In the genomic region with DNA sequence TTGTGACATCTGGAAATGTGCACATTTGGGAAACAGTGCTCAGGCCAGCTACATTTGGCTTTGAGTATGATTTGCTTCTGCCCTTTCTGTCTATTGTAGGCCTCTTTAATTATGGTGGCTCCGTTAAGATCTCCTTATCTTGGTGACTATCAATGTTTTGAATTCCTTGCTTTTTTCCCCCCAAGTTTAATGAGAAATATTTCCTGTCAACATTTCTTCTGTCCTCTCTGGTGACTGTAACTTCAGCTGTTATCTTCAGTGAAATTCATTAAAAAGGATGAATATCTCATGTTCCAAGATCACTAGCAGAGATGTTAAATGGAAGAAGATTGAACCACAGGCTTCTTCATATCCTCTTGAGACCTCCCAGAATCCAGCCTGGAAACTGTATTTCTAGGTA, we compare ENCODE assay signal across 20 cellular contexts. TPM values are rescaled to one million over a fixed set of nuclear protein-coding genes. Genes with fewer than 3 reads are reported as not detected.
DNase-seq lines count a peak whose midpoint lies in the region; ATAC-seq, FAIRE-seq and TF ChIP-seq lines count a peak whose summit lies in the region.
"Had no signal": no experiment of that assay in that cellular context is flagged by ENCODE, and none has a peak within 500 bp of the region (broad histone marks: within the 10 kb centered on the region; RNA-seq: fewer than 3 reads in every experiment).

No MANE protein-coding gene starts in this region.

- H3K36me3 ChIP-seq in Panc1 (ENCODE audit: control insufficient read depth, insufficient read depth, low read length) (no peaks in the 10 kb centered on the region), astrocyte (ENCODE audit: insufficient read depth, low read length) (no peaks in the 10 kb centered on the region), vagina (no peaks in the 10 kb centered on the region)
- H3K36me3 ChIP-seq: BE2C had no signal

- H3K4me3 ChIP-seq in Panc1 (ENCODE audit: low read depth in 2 of 2, low read length in 2 of 2) (no peak overlapping the region), astrocyte (ENCODE audit: insufficient read depth, low read depth, low read length) (no peak overlapping the region), fibroblast of villous mesenchyme (ENCODE audit: low read depth, low read length) (no peak overlapping the region), vagina (no peak overlapping the region)
- H3K4me3 ChIP-seq: GM12878 had no signal

- H3K27me3 Mint-ChIP-seq in astrocyte (ENCODE audit: low read depth, unreplicated experiment) (no peaks in the 10 kb centered on the region), CD14-positive monocyte (ENCODE audit: low read depth in 3 of 3) (peaks cover 0 to 5% (median 2%) of the 10 kb centered on the region in 3 donors)

- no peak overlapping the region for H3K27ac Mint-ChIP-seq in astrocyte (ENCODE audit: unreplicated experiment)
- H3K27ac Mint-ChIP-seq in CD14-positive monocyte = no peak overlapping the region
- H3K27ac Mint-ChIP-seq: CD4-positive, alpha-beta T cell; H9 had no signal

- no peaks in the 10 kb centered on the region for H3K79me2 ChIP-seq in astrocyte (ENCODE audit: insufficient read depth, low read length)

- TF ChIP-seq CTCF in Panc1 (IDR thresholded peaks at IDR 0.05) (no peak), astrocyte (IDR thresholded peaks at IDR 0.05; ENCODE audit: insufficient read depth, low read depth, low read length) (no peak), fibroblast of villous mesenchyme (IDR thresholded peaks at IDR 0.05; ENCODE audit: insufficient read depth, low read depth, low read length) (no peak), vagina (IDR thresholded peaks at IDR 0.05) (no peak), CD14-positive monocyte (IDR thresholded peaks at IDR 0.05) (no peak)

- DNase-seq in Panc1 (ENCODE audit: low read depth, low spot score) = no peak
- no peak for DNase-seq in astrocyte (ENCODE audit: low read depth)
- DNase-seq in fibroblast of villous mesenchyme (ENCODE audit: low read depth) = peak; percentile 33
- DNase-seq in vagina (ENCODE audit: extremely low spot score in 2 of 2) = no peak
- DNase-seq in COLO668 (lab: John Stamatoyannopoulos, UW; ENCODE audit: unreplicated experiment) = no peak
- DNase-seq in NCI-H1436 (lab: John Stamatoyannopoulos, UW) = no peak
- DNase-seq in CD14-positive monocyte (ENCODE audit: low spot score) = no peak
- DNase-seq in RCC 7860 (ENCODE audit: low spot score) = no peak
- DNase-seq: ACHN; BE2C; C1 segment of cervical spinal cord; CD4-positive, alpha-beta T cell; DMS153; DMS79 treated with DMSO at 0.1 percent for 48 hours; EL; H9 had no signal

- no peak overlapping the region for H2AFZ ChIP-seq in astrocyte (ENCODE audit: low read depth, low read length)

- H3K27me3 ChIP-seq in Panc1 (ENCODE audit: control insufficient read depth, insufficient read depth, low read length) = no peaks in the 10 kb centered on the region
- no peaks in the 10 kb centered on the region for H3K27me3 ChIP-seq in astrocyte (ENCODE audit: insufficient read depth, low read length)
- H3K27me3 ChIP-seq in vagina = no peaks in the 10 kb centered on the region
- H3K27me3 ChIP-seq: BE2C had no signal

- CTCF ChIA-PET in Panc1 (lab: Charles Lee) = no interaction called here

- 0 out of 2 replicates have a peak overlapping the region, but pooled peaks have one; percentile 10 for H3K27ac ChIP-seq in Panc1 (ENCODE audit: low read length)
- H3K27ac ChIP-seq in astrocyte (ENCODE audit: low read depth, low read length) = no peak overlapping the region
- peak overlapping the region; percentile 46 for H3K27ac ChIP-seq in vagina

- H3K4me2 ChIP-seq in astrocyte (ENCODE audit: low read length) = no peak overlapping the region

- peaks cover 2% of the 10 kb centered on the region for H3K9me3 Mint-ChIP-seq in astrocyte (ENCODE audit: unreplicated experiment)
- H3K9me3 Mint-ChIP-seq in CD14-positive monocyte = peaks cover 0 to 8% (median 2%) of the 10 kb centered on the region in 7 donors

- in situ Hi-C loops in Panc1 (cut with HindIII; ENCODE audit: low pct_unique_long_range_greater_than_20kb, low sequenced_read_pairs) = no loop called here

- H3K36me3 Mint-ChIP-seq in astrocyte (ENCODE audit: low read depth, unreplicated experiment) = no peaks in the 10 kb centered on the region
- H3K36me3 Mint-ChIP-seq in CD14-positive monocyte = no peaks in the 10 kb centered on the region

- H3K9ac ChIP-seq in astrocyte (ENCODE audit: low read length) = no peak overlapping the region

- peak; percentile 37 for FAIRE-seq in astrocyte (lab: Jason Lieb, UNC)
- FAIRE-seq in RCC 7860 (lab: Jason Lieb, UNC) = no peak
- FAIRE-seq: A204.1, GM12878, GM19239, H1 had no signal

- H3K9me3 ChIP-seq in Panc1 (ENCODE audit: control insufficient read depth, insufficient read depth, low read depth, low read length) (no peaks in the 10 kb centered on the region), astrocyte (ENCODE audit: insufficient read depth, low read depth, low read length) (no peaks in the 10 kb centered on the region), vagina (no peaks in the 10 kb centered on the region)
- H3K9me3 ChIP-seq: BE2C had no signal

- BruUV-seq in Panc1 (replicated peaks; lab: Mats Ljungman, UMichigan) = no TSS peak

- H3K4me3 Mint-ChIP-seq in astrocyte (ENCODE audit: unreplicated experiment) (no peak overlapping the region), CD14-positive monocyte (no peak overlapping the region)
- H3K4me3 Mint-ChIP-seq: CD4-positive, alpha-beta T cell; H9 had no signal

- no peak for TF ChIP-seq POLR2A in vagina (IDR thresholded peaks at IDR 0.05)

- H3K4me1 ChIP-seq in Panc1 (ENCODE audit: control insufficient read depth, insufficient read depth, low read length) (no peaks in the 10 kb centered on the region), astrocyte (ENCODE audit: insufficient read depth, low read length) (no peaks in the 10 kb centered on the region), vagina (peaks cover 25% of the 10 kb centered on the region)
- H3K4me1 ChIP-seq: BE2C had no signal

- POLR2A ChIA-PET in Panc1 (lab: Charles Lee) = no interaction called here

- ATAC-seq in Panc1 = no peak
- ATAC-seq: GM12878 had no signal

- H4K20me1 ChIP-seq in astrocyte (ENCODE audit: insufficient read depth, low read length) = no peaks in the 10 kb centered on the region

- intact Hi-C loops in Panc1 (cut with micrococcal nuclease; ENCODE audit: unreplicated experiment) = no loop called here
- intact Hi-C loops in vagina (cut with DNase I) = no loop called here
- intact Hi-C loops in CD14-positive monocyte (cut with micrococcal nuclease) = no loop called here

- H3K4me1 Mint-ChIP-seq in astrocyte (ENCODE audit: low read depth, unreplicated experiment) = peaks cover 11% of the 10 kb centered on the region
- H3K4me1 Mint-ChIP-seq in CD14-positive monocyte = no peaks in the 10 kb centered on the region

RNA-seq across cellular contexts. Expression of a gene that starts 26.5 kb away (rescaled TPM):
- total RNA-seq in Panc1 (2021; ENCODE audit: unreplicated experiment) = 355 TPM
- polyA plus RNA-seq in Panc1 (2012; ENCODE audit: insufficient read length) = 307 TPM
- 680 and 717 TPM in 2 replicates for total RNA-seq in astrocyte
- total RNA-seq in fibroblast of villous mesenchyme = 131 and 136 TPM in 2 replicates
- total RNA-seq in vagina = 40.3 TPM
- under 1 TPM; 0.08 to 0.19 TPM for polyA plus RNA-seq in CD14-positive monocyte
